In genomic region chr10:87342249-87342703, GRCh38 we compare ENCODE assay signal across 8 cellular contexts. TPM values are rescaled to one million over a fixed set of nuclear protein-coding genes. Genes with fewer than 3 reads are reported as not detected.
DNase-seq lines count a peak whose midpoint lies in the region; ATAC-seq, FAIRE-seq and TF ChIP-seq lines count a peak whose summit lies in the region.
"Not testable (repeated sequence)": the region's sequence is repeated elsewhere in the genome, so short reads cannot be mapped to it uniquely, and the experiment has no call there.

No MANE protein-coding gene starts in this region.

- H3K4me3 ChIP-seq in kidney (ENCODE audit: low read length in 2 of 2), result peak overlapping the region in 1 of 2 donors; percentile 35

- not testable (repeated sequence) for H3K9me3 ChIP-seq in kidney (ENCODE audit: control insufficient read depth in 1 of 2, low read length in 2 of 2)

- FAIRE-seq in kidney (lab: Jason Lieb, UNC), result not testable (repeated sequence)

- intact Hi-C loops in kidney (cut with DNase I), result not testable (repeated sequence)

- H3K9ac ChIP-seq in kidney (ENCODE audit: low read length in 2 of 2), result not testable (repeated sequence)

- peak; percentile 47 for TF ChIP-seq POLR2A in GM19099 (IDR thresholded peaks at IDR 0.05; ENCODE audit: extremely low read depth, insufficient read length, low read depth)

- H3K36me3 ChIP-seq in kidney (ENCODE audit: control insufficient read depth in 1 of 2, insufficient read depth in 2 of 2, low read length in 2 of 2), result not testable (repeated sequence)

- ATAC-seq in HG03354 (IDR thresholded peaks at IDR 0.05; ENCODE audit: poor library complexity, severe bottlenecking, unreplicated experiment), result peak; percentile 86

- DNase-seq in AG20443 (ENCODE audit: low spot score) (peak; percentile 24), NCI-H345 treated with DMSO at 0.1 percent for 48 hours (lab: John Stamatoyannopoulos, UW; ENCODE audit: unreplicated experiment) (peak; percentile 48), cerebellar nuclear complex (lab: John Stamatoyannopoulos, UW) (peak; percentile 49 to 52), kidney (peak; percentile 98)
- DNase-seq in activated CD4-positive, alpha-beta T cell treated with anti-CD3 and anti-CD28 coated beads for 1 hour, result peak; percentile 71
- peak; percentile 78 for DNase-seq in stimulated activated CD4-positive, alpha-beta T cell treated with anti-CD3 and anti-CD28 coated beads, Interleukin-12 subunit alpha, Interleukin-12 subunit beta, amount 100 ng/mL, for 4 hours

- not testable (repeated sequence) for H3K4me1 ChIP-seq in kidney (ENCODE audit: control insufficient read depth in 1 of 2, insufficient read depth in 1 of 2, low read depth in 1 of 2, low read length in 2 of 2)

- H3K27ac ChIP-seq in kidney (ENCODE audit: low read depth in 2 of 2, low read length in 2 of 2), result peak overlapping the region; percentile 82 to 83

- TF ChIP-seq CTCF in kidney (IDR thresholded peaks at IDR 0.05; ENCODE audit: borderline replicate concordance, extremely low read depth, insufficient read depth), result not testable (repeated sequence)

RNA-seq across cellular contexts. Expression of gene NUTM2D, which starts 15.3 kb away (rescaled TPM):
- 9.0 TPM for total RNA-seq in kidney
- polyA plus RNA-seq in kidney (ENCODE audit: insufficient read depth, low read depth, low replicate concordance), result 4.8 TPM

Comparison
In these comparisons a context has a peak if more than half of its experiments do, and no peak if none do; other contexts are left out.
1. DNase-seq: peak in every context shown above with its lines; median percentile 98 in kidney; 78 in stimulated activated CD4-positive, alpha-beta T cell treated with anti-CD3 and anti-CD28 coated beads, Interleukin-12 subunit alpha, Interleukin-12 subunit beta, amount 100 ng/mL, for 4 hours; 71 in activated CD4-positive, alpha-beta T cell treated with anti-CD3 and anti-CD28 coated beads for 1 hour; 50 in cerebellar nuclear complex; 48 in NCI-H345 treated with DMSO at 0.1 percent for 48 hours; 24 in AG20443.